ENCODE assay signal across 17 cellular contexts in genomic region chr6:105645958-105646357, GRCh38.
DNase-seq lines count a peak whose midpoint lies in the region; ATAC-seq and FAIRE-seq lines count a peak whose summit lies in the region.
"Had no signal": no experiment of that assay in that cellular context is flagged by ENCODE, and none has a peak within 500 bp of the region (broad histone marks: within the 10 kb centered on the region; RNA-seq: fewer than 3 reads in every experiment).

No MANE protein-coding gene starts in this region.

- no peak for DNase-seq in activated naive CD4-positive, alpha-beta T cell treated with anti-CD3 and anti-CD28 coated beads, Interleukin-2, amount 50 U/mL, for 72 hours (ENCODE audit: low spot score in 2 of 2)
- DNase-seq in activated naive CD4-positive, alpha-beta T cell treated with Interleukin-2 at 50 U/mL for 16 hours: no peak
- DNase-seq in activated T-cell treated with anti-CD3 and anti-CD28 coated beads, Interleukin-2, amount 50 U/mL, for 72 hours: peak in 1 of 2 donors; percentile 11
- no peak for DNase-seq in memory B cell (ENCODE audit: low spot score in 2 of 2)
- DNase-seq in middle frontal gyrus (ENCODE audit: extremely low spot score, low spot score): no peak
- DNase-seq in stimulated activated CD4-positive, alpha-beta T cell treated with anti-CD3 and anti-CD28 coated beads, Interleukin-4, amount 100 ng/mL, for 1 hour: no peak
- no peak for DNase-seq in SK-N-DZ (ENCODE audit: low spot score)
- no peak for DNase-seq in RCC 7860 (ENCODE audit: low spot score)
- DNase-seq: amniotic stem cell, hypothalamus, midbrain, NCI-H1694 treated with DMSO at 0.1 percent for 48 hours, NCI-H446 treated with DMSO at 0.1 percent for 48 hours, substantia nigra had no signal

- FAIRE-seq in RCC 7860 (lab: Jason Lieb, UNC): no peak
- FAIRE-seq: HTR-8/SVneo had no signal

- peak; percentile 14 to 40 for ATAC-seq in activated naive CD4-positive, alpha-beta T cell treated with anti-CD3 and anti-CD28 coated beads, Interleukin-2, amount 50 U/mL, for 72 hours
- peak; percentile 26 to 40 for ATAC-seq in activated T-cell treated with anti-CD3 and anti-CD28 coated beads, Interleukin-2, amount 50 U/mL, for 72 hours (replicated peaks in 1 of 2)
- ATAC-seq in memory B cell (ENCODE audit: low read depth): no peak
- ATAC-seq: Right ventricle myocardium inferior, WTC11 had no signal

- peaks cover 0 to 6% of the 10 kb centered on the region in 2 donors for H3K36me3 Mint-ChIP-seq in activated naive CD4-positive, alpha-beta T cell treated with anti-CD3 and anti-CD28 coated beads, Interleukin-2, amount 50 U/mL, for 72 hours
- peaks cover 0 to 2% of the 10 kb centered on the region in 2 donors for H3K36me3 Mint-ChIP-seq in activated T-cell treated with anti-CD3 and anti-CD28 coated beads, Interleukin-2, amount 50 U/mL, for 72 hours (ENCODE audit: insufficient read depth in 2 of 2)
- H3K36me3 Mint-ChIP-seq in memory B cell: no peaks in the 10 kb centered on the region
- H3K36me3 Mint-ChIP-seq: WTC11 had no signal

- H3K4me3 Mint-ChIP-seq in activated T-cell treated with anti-CD3 and anti-CD28 coated beads, Interleukin-2, amount 50 U/mL, for 72 hours: peak overlapping the region; percentile 10 to 68
- no peak overlapping the region for H3K4me3 Mint-ChIP-seq in memory B cell
- H3K4me3 Mint-ChIP-seq: WTC11 had no signal

- H3K4me1 Mint-ChIP-seq in activated T-cell treated with anti-CD3 and anti-CD28 coated beads, Interleukin-2, amount 50 U/mL, for 72 hours (ENCODE audit: low read depth): peaks cover 78% of the 10 kb centered on the region
- peaks cover 7% of the 10 kb centered on the region for H3K4me1 Mint-ChIP-seq in memory B cell

- peaks cover 53% of the 10 kb centered on the region for H3K27me3 Mint-ChIP-seq in activated T-cell treated with anti-CD3 and anti-CD28 coated beads, Interleukin-2, amount 50 U/mL, for 72 hours (ENCODE audit: low read depth)
- no peaks in the 10 kb centered on the region for H3K27me3 Mint-ChIP-seq in memory B cell

- peak overlapping the region; percentile 50 to 52 for H3K27ac Mint-ChIP-seq in activated naive CD4-positive, alpha-beta T cell treated with anti-CD3 and anti-CD28 coated beads, Interleukin-2, amount 50 U/mL, for 72 hours
- H3K27ac Mint-ChIP-seq in activated T-cell treated with anti-CD3 and anti-CD28 coated beads, Interleukin-2, amount 50 U/mL, for 72 hours: peak overlapping the region; percentile 79
- H3K27ac Mint-ChIP-seq in memory B cell: peak overlapping the region; percentile 4
- H3K27ac Mint-ChIP-seq: WTC11 had no signal

- H3K9me3 Mint-ChIP-seq in activated naive CD4-positive, alpha-beta T cell treated with anti-CD3 and anti-CD28 coated beads, Interleukin-2, amount 50 U/mL, for 72 hours: no peaks in the 10 kb centered on the region
- H3K9me3 Mint-ChIP-seq in activated T-cell treated with anti-CD3 and anti-CD28 coated beads, Interleukin-2, amount 50 U/mL, for 72 hours: no peaks in the 10 kb centered on the region
- H3K9me3 Mint-ChIP-seq in memory B cell: no peaks in the 10 kb centered on the region

Comparison
In these comparisons a context has a peak if more than half of its experiments do, and no peak if none do; other contexts are left out.
1. H3K27ac Mint-ChIP-seq: peak in every context shown above with its lines; median percentile 79 in activated T-cell treated with anti-CD3 and anti-CD28 coated beads, Interleukin-2, amount 50 U/mL, for 72 hours; 51 in activated naive CD4-positive, alpha-beta T cell treated with anti-CD3 and anti-CD28 coated beads, Interleukin-2, amount 50 U/mL, for 72 hours; 4 in memory B cell.